In the genomic region with DNA sequence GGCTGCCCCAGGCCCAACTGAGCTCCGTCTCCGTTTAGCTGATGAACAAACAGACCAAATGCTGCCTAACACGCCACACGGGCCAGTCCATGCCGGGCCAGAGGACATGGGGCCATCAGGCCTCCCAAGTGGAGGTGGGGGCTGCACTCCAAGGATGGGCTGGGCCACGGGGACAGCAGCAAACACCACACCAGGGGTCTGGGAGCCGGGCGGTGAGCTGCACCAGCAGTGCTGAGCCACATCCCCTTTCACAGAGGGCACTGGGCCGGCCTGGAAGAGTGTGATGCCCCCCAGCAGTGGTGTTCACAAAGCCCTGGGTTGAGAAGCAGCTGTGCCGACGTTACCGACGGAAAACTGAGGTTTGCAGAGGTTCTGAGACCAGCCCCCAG, we compare ENCODE assay signal across 27 cellular contexts. TPM values are rescaled to one million over a fixed set of nuclear protein-coding genes. Genes with fewer than 3 reads are reported as not detected.
DNase-seq lines count a peak whose midpoint lies in the region; FAIRE-seq and TF ChIP-seq lines count a peak whose summit lies in the region.
"Had no signal": no experiment of that assay in that cellular context is flagged by ENCODE, and none has a peak within 500 bp of the region (broad histone marks: within the 10 kb centered on the region; RNA-seq: fewer than 3 reads in every experiment).

No MANE protein-coding gene starts in this region.

- no peak overlapping the region for H3K4ac ChIP-seq in H1 (replicated peaks; ENCODE audit: insufficient read length, low read depth, low read length)

- peak overlapping the region; percentile 3; the same call in 1 of the 2 replicates for H4K8ac ChIP-seq in H1 (ENCODE audit: extremely low read depth, insufficient read depth, low read length)

- H3K23ac ChIP-seq in H1 (ENCODE audit: insufficient read length), result no peak overlapping the region

- H3K4me1 ChIP-seq in H1 (replicated peaks in 1 of 4; ENCODE audit: control insufficient read depth in 3 of 4, insufficient read depth in 4 of 4, low read length in 3 of 4) (peaks cover 0 to 21% (median 13%) of the 10 kb centered on the region in 4 experiments; a peak in 6 of 7 replicates), neural progenitor cell (peaks cover 13% of the 10 kb centered on the region)
- H3K4me1 ChIP-seq: SJSA1 had no signal

- no peaks in the 10 kb centered on the region for H3K36me3 ChIP-seq in H1 (ENCODE audit: control insufficient read depth in 2 of 4, insufficient read depth in 4 of 4, low read length in 3 of 4)
- H3K36me3 ChIP-seq in neural progenitor cell, result no peaks in the 10 kb centered on the region
- H3K36me3 ChIP-seq: SJSA1 had no signal

- peaks cover 9 to 25% of the 10 kb centered on the region in 2 experiments for H4K20me1 ChIP-seq in H1 (replicated peaks in 1 of 2; ENCODE audit: control insufficient read depth in 1 of 2, insufficient read depth in 2 of 2, low read length in 2 of 2)
- H4K20me1 ChIP-seq in neural progenitor cell (ENCODE audit: low read depth), result peaks cover 78% of the 10 kb centered on the region

- H3K27me3 Mint-ChIP-seq in neural progenitor cell (ENCODE audit: insufficient read depth, low read depth), result peaks cover 6% of the 10 kb centered on the region
- H3K27me3 Mint-ChIP-seq in activated T-cell treated with anti-CD3 and anti-CD28 coated beads, Interleukin-2, amount 50 U/mL, for 24 hours, result peaks cover 55% of the 10 kb centered on the region

- no peak overlapping the region for H3K14ac ChIP-seq in H1 (ENCODE audit: insufficient read length)

- peaks cover 25% of the 10 kb centered on the region for H3K79me1 ChIP-seq in H1 (ENCODE audit: low read depth, low read length)

- no peaks in the 10 kb centered on the region for H3K36me3 Mint-ChIP-seq in neural progenitor cell
- H3K36me3 Mint-ChIP-seq in activated T-cell treated with anti-CD3 and anti-CD28 coated beads, Interleukin-2, amount 50 U/mL, for 24 hours (ENCODE audit: low read depth), result no peaks in the 10 kb centered on the region
- H3K36me3 Mint-ChIP-seq: CD8-positive, alpha-beta T cell had no signal

- no peaks in the 10 kb centered on the region for H3K9me3 Mint-ChIP-seq in neural progenitor cell
- H3K9me3 Mint-ChIP-seq in activated T-cell treated with anti-CD3 and anti-CD28 coated beads, Interleukin-2, amount 50 U/mL, for 24 hours, result no peaks in the 10 kb centered on the region
- H3K9me3 Mint-ChIP-seq: CD8-positive, alpha-beta T cell; HFFc6 had no signal

- no peak overlapping the region for H3K27ac Mint-ChIP-seq in neural progenitor cell
- no peak overlapping the region for H3K27ac Mint-ChIP-seq in activated T-cell treated with anti-CD3 and anti-CD28 coated beads, Interleukin-2, amount 50 U/mL, for 24 hours
- H3K27ac Mint-ChIP-seq: CD8-positive, alpha-beta T cell; HFFc6 had no signal

- peaks cover 13% of the 10 kb centered on the region for H3F3A ChIP-seq in neural progenitor cell (ENCODE audit: low read depth)

- H2BK12ac ChIP-seq in H1 (ENCODE audit: low read depth, low read length), result 0 out of 2 replicates have a peak overlapping the region, but pooled peaks have one; percentile 9

- TF ChIP-seq EP300 in H1 (IDR thresholded peaks at IDR 0.05; ENCODE audit: borderline replicate concordance in 1 of 2, low read depth in 2 of 2, low read length in 2 of 2), result no peak

- DNase-seq in H1 (ENCODE audit: low read depth in 1 of 2, low spot score in 2 of 2) (no peak), neural progenitor cell (ENCODE audit: low spot score) (no peak), inferior parietal cortex (ENCODE audit: extremely low spot score) (no peak), DMS53 (lab: John Stamatoyannopoulos, UW) (no peak), OCI-M1 (lab: John Stamatoyannopoulos, UW) (no peak)
- no peak for DNase-seq in activated T-cell treated with anti-CD3 and anti-CD28 coated beads, Interleukin-2, amount 50 U/mL, for 24 hours
- DNase-seq: CD8-positive, alpha-beta T cell; DMS 273 treated with DMSO at 0.1 percent for 48 hours; DMS79 treated with DMSO at 0.1 percent for 48 hours; GF-D8; HFFc6; KBM-7; NCI-H1105 treated with DMSO at 0.1 percent for 48 hours; NCI-H146; NCI-H1930; NCI-H2107; NCI-H524; NCI-H774; PC-9; Right ventricle myocardium superior had no signal

- no peak overlapping the region for H3K56ac ChIP-seq in H1 (replicated peaks; ENCODE audit: insufficient read length, low read depth, low read length)

- H3K18ac ChIP-seq in H1 (ENCODE audit: extremely low read depth, low read length), result no peak overlapping the region; the same call in 1 of the 2 replicates

- no peak overlapping the region for H4K5ac ChIP-seq in H1 (ENCODE audit: insufficient read length, low read depth, low read length)

- no peak overlapping the region for H2AFZ ChIP-seq in H1 (ENCODE audit: low read length)
- H2AFZ ChIP-seq in neural progenitor cell (replicated peaks), result no peak overlapping the region
- H2AFZ ChIP-seq: PC-9 had no signal

- no peak overlapping the region for H4K91ac ChIP-seq in H1 (replicated peaks; ENCODE audit: insufficient read length, low read length)

- peak overlapping the region in 1 of 2 experiments; percentile 17; a peak in 2 of 4 replicates for H3K4me2 ChIP-seq in H1 (ENCODE audit: insufficient read depth in 1 of 2, low read depth in 2 of 2, low read length in 2 of 2)
- peak overlapping the region; percentile 100 for H3K4me2 ChIP-seq in neural progenitor cell
- H3K4me2 ChIP-seq: PC-9 had no signal

- H2BK20ac ChIP-seq in H1 (ENCODE audit: low read length), result no peak overlapping the region

- TF ChIP-seq POLR2A in H1 (IDR thresholded peaks at IDR 0.05; ENCODE audit: control extremely low read depth in 1 of 2, low read depth in 2 of 2, low read length in 2 of 2), result no peak

- H3K9me3 ChIP-seq in H1 (ENCODE audit: insufficient read depth in 2 of 2, low read depth in 1 of 2, low read length in 1 of 2) (no peaks in the 10 kb centered on the region), neural progenitor cell (ENCODE audit: low read depth) (no peaks in the 10 kb centered on the region)
- H3K9me3 ChIP-seq: SJSA1 had no signal

- H3K4me3 ChIP-seq in H1 (ENCODE audit: extremely low read depth in 1 of 4, insufficient read depth in 2 of 4, low read depth in 3 of 4, low read length in 4 of 4) (no peak overlapping the region), neural progenitor cell (no peak overlapping the region)
- H3K4me3 ChIP-seq: PC-9, SJSA1 had no signal

- WGBS in H1 (ENCODE audit: extremely low coverage in 1 of 2, insufficient coverage in 1 of 2, insufficient read length in 1 of 2, insufficient replicate concordance in 2 of 2, low coverage in 1 of 2, low lambda C conversion rate in 2 of 2, missing lambda C conversion rate in 1 of 2), 2 experiments, result 87% methylated on average over 13 of the region's 13 CpGs; no CpG with 5 or more reads in 1 of the 2 experiments

- CTCF ChIA-PET in H1 (lab: Charles Lee; ENCODE audit: partially characterized antibody), result interaction anchor here (0.9 to 3.2 kb wide), 8 partner anchors 10 to 161 kb away, joined by 3 to 9 read pairs (median 5); a partner anchor contains a TSS

- H3K27me3 ChIP-seq in H1 (replicated peaks in 1 of 4; ENCODE audit: control insufficient read depth in 3 of 4, extremely low read depth in 1 of 4, insufficient read depth in 3 of 4, low read length in 3 of 4) (peaks cover 0 to 7% (median 3%) of the 10 kb centered on the region in 4 experiments; a peak in 4 of 7 replicates), neural progenitor cell (peaks cover 18% of the 10 kb centered on the region)

- POLR2A ChIA-PET in H1 (lab: Charles Lee; ENCODE audit: partially characterized antibody), result interaction anchor here (1.2 to 2.3 kb wide), 4 partner anchors 12 to 254 kb away, joined by 3 to 9 read pairs (median 4); no protein-coding TSS in a partner anchor

- H2AK5ac ChIP-seq in H1 (ENCODE audit: low read depth, low read length), result no peak overlapping the region

- TF ChIP-seq CTCF in VCaP (conservative IDR thresholded peaks at IDR 0.05), result no peak
- no peak for TF ChIP-seq CTCF in H1 (IDR thresholded peaks at IDR 0.05; ENCODE audit: control extremely low read depth in 1 of 3, insufficient read depth in 1 of 3, low read depth in 1 of 3, low read length in 3 of 3)
- TF ChIP-seq CTCF in neural progenitor cell (IDR thresholded peaks at IDR 0.05), result no peak

- H2BK120ac ChIP-seq in H1 (replicated peaks; ENCODE audit: low read depth, low read length), result no peak overlapping the region

- no peak for FAIRE-seq in H1 (lab: Jason Lieb, UNC)
- FAIRE-seq: GM12891, H54, HTR-8/SVneo had no signal

- no peak for TF ChIP-seq RAD21 in H1 (IDR thresholded peaks at IDR 0.05 in 1 of 2, conservative IDR thresholded peaks at IDR 0.05 in 1 of 2; ENCODE audit: low read depth in 2 of 2, low read length in 2 of 2)

- peaks cover 38% of the 10 kb centered on the region for H3K4me1 Mint-ChIP-seq in neural progenitor cell
- H3K4me1 Mint-ChIP-seq in activated T-cell treated with anti-CD3 and anti-CD28 coated beads, Interleukin-2, amount 50 U/mL, for 24 hours (ENCODE audit: low read depth), result peaks cover 4% of the 10 kb centered on the region

- H3K9ac ChIP-seq in H1 (replicated peaks in 1 of 4; ENCODE audit: extremely low read depth in 1 of 4, low read depth in 3 of 4, low read length in 3 of 4) (no peak overlapping the region), neural progenitor cell (no peak overlapping the region)

- H2BK5ac ChIP-seq in H1 (ENCODE audit: low read depth, low read length), result 0 out of 2 replicates have a peak overlapping the region, but pooled peaks have one; percentile 52

- H3K4me3 Mint-ChIP-seq in neural progenitor cell, result peak overlapping the region; percentile 86
- no peak overlapping the region for H3K4me3 Mint-ChIP-seq in activated T-cell treated with anti-CD3 and anti-CD28 coated beads, Interleukin-2, amount 50 U/mL, for 24 hours
- H3K4me3 Mint-ChIP-seq: HFFc6 had no signal

- no peak overlapping the region for H2BK15ac ChIP-seq in H1 (ENCODE audit: low read length)

- H3K27ac ChIP-seq in VCaP (peak overlapping the region; percentile 91; the same call in 1 of the 2 replicates), H1 (ENCODE audit: low read depth, low read length) (no peak overlapping the region), neural progenitor cell (no peak overlapping the region)
- H3K27ac ChIP-seq: PC-9, SJSA1 had no signal

- peaks cover 6% of the 10 kb centered on the region; the same call in 1 of the 2 replicates for H3K23me2 ChIP-seq in H1 (ENCODE audit: low read depth, low read length)

- peaks cover 15 to 63% of the 10 kb centered on the region in 2 experiments; a peak in 3 of 4 replicates for H3K79me2 ChIP-seq in H1 (ENCODE audit: control insufficient read depth in 1 of 2, insufficient read depth in 2 of 2, low read length in 2 of 2)
- H3K79me2 ChIP-seq in neural progenitor cell (ENCODE audit: low read depth), result peaks cover 66% of the 10 kb centered on the region

RNA-seq across cellular contexts. Expression of a gene that starts 2.7 kb away (rescaled TPM):
- 82.6 and 88.6 TPM in 2 replicates for total RNA-seq in H1 (2021; fragmentation: NEBNext Ultra II Directional; extraction: Animal tissue kit (Norgen Biotek cat#: 25700))
- 243 and 277 TPM in 2 replicates for polyA plus RNA-seq in H1 (2011; rRNA removed)
- 174 TPM for polyA plus RNA-seq in H1 (2011; cell fraction: cytosol; rRNA removed)
- 206 TPM for polyA plus RNA-seq in H1 (2011; cell fraction: nucleus; rRNA removed)
- 41.9 to 107 TPM (median 94.0 TPM) in 4 replicates for polyA plus RNA-seq in H1 (2012, experiment 1 of 2)
- polyA plus RNA-seq in H1 (2012, experiment 2 of 2), result 88.7 TPM
- 72.4 TPM for polyA plus RNA-seq in H1 (2013, experiment 1 of 2)
- polyA plus RNA-seq in H1 (2013, experiment 2 of 2), result 73.2 TPM
- polyA minus RNA-seq in H1 (2011; rRNA and poly(A)+ RNA removed), result 40.5 and 42.0 TPM in 2 replicates
- polyA minus RNA-seq in H1 (2011; cell fraction: cytosol; rRNA and poly(A)+ RNA removed), result 39.6 TPM
- polyA minus RNA-seq in H1 (2011; cell fraction: nucleus; rRNA and poly(A)+ RNA removed), result 33.1 TPM
- 39.5 and 106 TPM in 2 replicates for total RNA-seq in neural progenitor cell (ENCODE audit: low replicate concordance)
- total RNA-seq: CD8-positive, alpha-beta T cell; HFFc6; LHCN-M2; MCF 10A; PC-9; SJSA1 had no signal

RNA-seq across cellular contexts. Expression of a gene that starts 29.2 kb away (rescaled TPM):
- total RNA-seq in H1 (2021; fragmentation: NEBNext Ultra II Directional; extraction: Animal tissue kit (Norgen Biotek cat#: 25700)), result 25.8 and 27.9 TPM in 2 replicates
- polyA plus RNA-seq in H1 (2011; rRNA removed), result 7.4 and 17.5 TPM in 2 replicates
- 15.5 TPM for polyA plus RNA-seq in H1 (2011; cell fraction: cytosol; rRNA removed)
- 33.5 TPM for polyA plus RNA-seq in H1 (2011; cell fraction: nucleus; rRNA removed)
- polyA plus RNA-seq in H1 (2012, experiment 1 of 2), result 25.2 to 45.3 TPM (median 39.3 TPM) in 4 replicates
- polyA plus RNA-seq in H1 (2012, experiment 2 of 2), result 22.6 TPM
- polyA plus RNA-seq in H1 (2013, experiment 1 of 2), result 26.8 TPM
- polyA plus RNA-seq in H1 (2013, experiment 2 of 2), result 25.5 TPM
- polyA minus RNA-seq in H1 (2011; rRNA and poly(A)+ RNA removed), result 6.0 and 11.9 TPM in 2 replicates
- 20.6 TPM for polyA minus RNA-seq in H1 (2011; cell fraction: cytosol; rRNA and poly(A)+ RNA removed)
- 13.6 TPM for polyA minus RNA-seq in H1 (2011; cell fraction: nucleus; rRNA and poly(A)+ RNA removed)
- total RNA-seq in neural progenitor cell (ENCODE audit: low replicate concordance), result 0.54 and 1.5 TPM in 2 replicates

RNA-seq across cellular contexts. Expression of a gene that starts 50.9 kb away (rescaled TPM):
- total RNA-seq in H1 (2021; fragmentation: NEBNext Ultra II Directional; extraction: Animal tissue kit (Norgen Biotek cat#: 25700)), result 125 and 138 TPM in 2 replicates
- 30.5 and 49.9 TPM in 2 replicates for polyA plus RNA-seq in H1 (2011; rRNA removed)
- polyA plus RNA-seq in H1 (2011; cell fraction: cytosol; rRNA removed), result 13.6 TPM
- 40.2 TPM for polyA plus RNA-seq in H1 (2011; cell fraction: nucleus; rRNA removed)
- 38.8 to 127 TPM (median 112 TPM) in 4 replicates for polyA plus RNA-seq in H1 (2012, experiment 1 of 2)
- polyA plus RNA-seq in H1 (2012, experiment 2 of 2), result 66.7 TPM
- polyA plus RNA-seq in H1 (2013, experiment 1 of 2), result 147 TPM
- polyA plus RNA-seq in H1 (2013, experiment 2 of 2), result 151 TPM
- polyA minus RNA-seq in H1 (2011; rRNA and poly(A)+ RNA removed), result 2.8 and 4.9 TPM in 2 replicates
- polyA minus RNA-seq in H1 (2011; cell fraction: cytosol; rRNA and poly(A)+ RNA removed), result 109 TPM
- polyA minus RNA-seq in H1 (2011; cell fraction: nucleus; rRNA and poly(A)+ RNA removed), result 58.7 TPM
- 4.1 and 82.2 TPM in 2 replicates for total RNA-seq in neural progenitor cell (ENCODE audit: low replicate concordance)

Comparison
In these comparisons a context has a peak if more than half of its experiments do, and no peak if none do; other contexts are left out.
1. RNA of a gene that starts 29.2 kb away (total RNA-seq): 25.8 to 27.9 TPM in H1; 0.54 to 1.5 TPM in neural progenitor cell; every median in the first group is over 10 times any median in the second.